In the genomic region with DNA sequence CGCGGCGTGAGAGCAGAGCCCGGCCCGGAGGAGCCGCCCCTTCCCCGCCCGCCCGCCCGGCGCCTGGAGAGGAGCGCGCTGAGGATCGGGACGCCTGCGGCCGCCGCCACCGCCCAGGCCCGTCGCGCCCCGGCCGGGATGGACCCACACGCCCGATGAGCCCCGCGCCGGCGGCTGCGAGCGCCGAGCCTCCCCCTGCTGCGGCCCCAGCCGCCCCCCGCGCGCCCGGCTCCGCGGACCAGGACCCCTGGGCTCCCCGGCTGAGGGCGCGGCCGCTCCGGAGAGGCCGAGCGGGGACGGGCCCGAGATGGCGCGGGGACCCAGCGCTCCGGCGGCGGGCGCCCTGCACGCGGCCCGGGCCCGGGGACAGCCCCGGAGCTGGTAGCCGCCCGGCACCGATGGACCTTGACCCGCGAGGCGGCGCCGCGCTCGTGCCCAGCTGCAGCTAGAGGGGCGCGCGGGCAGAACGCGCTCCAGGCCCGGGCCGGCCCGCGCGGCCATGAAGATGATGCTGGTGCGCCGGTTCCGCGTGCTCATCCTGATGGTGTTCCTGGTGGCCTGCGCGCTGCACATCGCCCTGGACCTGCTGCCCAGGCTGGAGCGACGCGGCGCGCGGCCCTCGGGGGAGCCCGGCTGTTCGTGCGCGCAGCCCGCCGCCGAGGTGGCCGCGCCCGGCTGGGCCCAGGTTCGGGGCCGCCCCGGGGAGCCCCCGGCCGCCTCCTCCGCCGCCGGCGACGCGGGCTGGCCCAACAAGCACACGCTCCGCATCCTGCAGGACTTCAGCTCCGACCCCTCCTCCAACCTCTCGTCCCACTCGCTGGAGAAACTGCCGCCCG, we compare ENCODE assay signal across 8 cellular contexts. TPM values are rescaled to one million over a fixed set of nuclear protein-coding genes. Genes with fewer than 3 reads are reported as not detected.
DNase-seq lines count a peak whose midpoint lies in the region; ATAC-seq, FAIRE-seq and TF ChIP-seq lines count a peak whose summit lies in the region.

No MANE protein-coding gene starts in this region.

- H3K23ac ChIP-seq in H1 (ENCODE audit: insufficient read length) = no peak overlapping the region

- no peak for TF ChIP-seq RAD21 in H1 (IDR thresholded peaks at IDR 0.05 in 1 of 2, conservative IDR thresholded peaks at IDR 0.05 in 1 of 2; ENCODE audit: low read depth in 2 of 2, low read length in 2 of 2)

- no peak for TF ChIP-seq CTCF in H1 (IDR thresholded peaks at IDR 0.05; ENCODE audit: control extremely low read depth in 1 of 3, insufficient read depth in 1 of 3, low read depth in 1 of 3, low read length in 3 of 3)
- no peak for TF ChIP-seq CTCF in D721Med (IDR thresholded peaks at IDR 0.05; ENCODE audit: insufficient read depth, missing control alignments)

- H3K27me3 ChIP-seq in H1 (replicated peaks in 1 of 4; ENCODE audit: control insufficient read depth in 3 of 4, extremely low read depth in 1 of 4, insufficient read depth in 3 of 4, low read length in 3 of 4) (peaks cover 0 to 9% (median 3%) of the 10 kb centered on the region in 4 experiments; a peak in 4 of 7 replicates), muscle layer of duodenum (ENCODE audit: low read depth, low read length) (no peaks in the 10 kb centered on the region)
- peaks cover 6% of the 10 kb centered on the region for H3K27me3 ChIP-seq in CD4-positive, alpha-beta memory T cell (ENCODE audit: insufficient read depth, low read length)

- H3K14ac ChIP-seq in H1 (ENCODE audit: insufficient read length) = no peak overlapping the region

- ATAC-seq in stimulated activated naive CD8-positive, alpha-beta T cell treated with anti-CD3 and anti-CD28 coated beads, Interleukin-15, amount 100 ng/mL, for 72 hours = peak; percentile 16
- no peak for ATAC-seq in stimulated activated naive CD8-positive, alpha-beta T cell treated with anti-CD3 and anti-CD28 coated beads, Interleukin-15, Interleukin-2, amounts not matched to agents 100 U/mL and 50 U/mL, for 24 hours
- no peak for ATAC-seq in activated naive CD8-positive, alpha-beta T cell treated with anti-CD3 and anti-CD28 coated beads, Interleukin-2, amount 50 U/mL, for 24 hours

- H3K27ac ChIP-seq in H1 (ENCODE audit: low read depth, low read length) (no peak overlapping the region), muscle layer of duodenum (ENCODE audit: low read length) (no peak overlapping the region)
- H3K27ac ChIP-seq in CD4-positive, alpha-beta memory T cell (ENCODE audit: low read depth, low read length) = no peak overlapping the region

- peaks cover 40% of the 10 kb centered on the region for H3K27me3 Mint-ChIP-seq in stimulated activated naive CD8-positive, alpha-beta T cell treated with anti-CD3 and anti-CD28 coated beads, Interleukin-15, amount 100 ng/mL, for 72 hours
- peaks cover 31% of the 10 kb centered on the region for H3K27me3 Mint-ChIP-seq in activated naive CD8-positive, alpha-beta T cell treated with anti-CD3 and anti-CD28 coated beads, Interleukin-2, amount 50 U/mL, for 24 hours
- peaks cover 34 to 36% of the 10 kb centered on the region in 2 donors for H3K27me3 Mint-ChIP-seq in CD4-positive, alpha-beta memory T cell

- H2BK120ac ChIP-seq in H1 (replicated peaks; ENCODE audit: low read depth, low read length) = no peak overlapping the region

- H4K8ac ChIP-seq in H1 (ENCODE audit: extremely low read depth, insufficient read depth, low read length) = peak overlapping the region; percentile 94; the same call in 1 of the 2 replicates

- H2BK5ac ChIP-seq in H1 (ENCODE audit: low read depth, low read length) = no peak overlapping the region

- no peak for TF ChIP-seq EP300 in H1 (IDR thresholded peaks at IDR 0.05; ENCODE audit: borderline replicate concordance in 1 of 2, low read depth in 2 of 2, low read length in 2 of 2)

- peak overlapping the region in 3 of 4 experiments; percentile 28 to 39 (median 29); a peak in 4 of 7 replicates for H3K9ac ChIP-seq in H1 (replicated peaks in 1 of 4; ENCODE audit: extremely low read depth in 1 of 4, low read depth in 3 of 4, low read length in 3 of 4)

- no peak overlapping the region for H3K27ac Mint-ChIP-seq in stimulated activated naive CD8-positive, alpha-beta T cell treated with anti-CD3 and anti-CD28 coated beads, Interleukin-15, amount 100 ng/mL, for 72 hours
- H3K27ac Mint-ChIP-seq in activated naive CD8-positive, alpha-beta T cell treated with anti-CD3 and anti-CD28 coated beads, Interleukin-2, amount 50 U/mL, for 24 hours = no peak overlapping the region
- no peak overlapping the region for H3K27ac Mint-ChIP-seq in CD4-positive, alpha-beta memory T cell

- H3K18ac ChIP-seq in H1 (ENCODE audit: extremely low read depth, low read length) = no peak overlapping the region; the same call in none of the 2 replicates

- no peak overlapping the region for H4K5ac ChIP-seq in H1 (ENCODE audit: insufficient read length, low read depth, low read length)

- peaks cover 0 to 44% (median 33%) of the 10 kb centered on the region in 4 experiments; a peak in 6 of 7 replicates for H3K4me1 ChIP-seq in H1 (replicated peaks in 1 of 4; ENCODE audit: control insufficient read depth in 3 of 4, insufficient read depth in 4 of 4, low read length in 3 of 4)
- peaks cover 3 to 48% of the 10 kb centered on the region in 2 donors for H3K4me1 ChIP-seq in muscle layer of duodenum (ENCODE audit: control insufficient read depth in 1 of 2, insufficient read depth in 2 of 2, low read length in 2 of 2)
- H3K4me1 ChIP-seq in CD4-positive, alpha-beta memory T cell (ENCODE audit: insufficient read depth, low read length) = peaks cover 6% of the 10 kb centered on the region

- H3K4me3 ChIP-seq in H1 (ENCODE audit: extremely low read depth in 1 of 4, insufficient read depth in 2 of 4, low read depth in 3 of 4, low read length in 4 of 4) = peak overlapping the region; percentile 47 to 82 (median 62)
- peak overlapping the region; percentile 87 to 88 for H3K4me3 ChIP-seq in muscle layer of duodenum (ENCODE audit: low read depth in 1 of 2, low read length in 2 of 2)
- H3K4me3 ChIP-seq in CD4-positive, alpha-beta memory T cell (ENCODE audit: low read length in 2 of 2) = no peak overlapping the region

- CTCF ChIA-PET in H1 (lab: Charles Lee; ENCODE audit: partially characterized antibody) = interaction anchor here (0.9 to 1.3 kb wide), 3 partner anchors 13 to 74 kb away, joined by 3 read pairs; no protein-coding TSS in a partner anchor
- CTCF ChIA-PET in CD4-positive, alpha-beta memory T cell (lab: Charles Lee; ENCODE audit: partially characterized antibody) = no interaction called here

- peaks cover 4 to 23% of the 10 kb centered on the region in 2 experiments for H4K20me1 ChIP-seq in H1 (replicated peaks in 1 of 2; ENCODE audit: control insufficient read depth in 1 of 2, insufficient read depth in 2 of 2, low read length in 2 of 2)

- H3K9me3 ChIP-seq in H1 (ENCODE audit: insufficient read depth in 2 of 2, low read depth in 1 of 2, low read length in 1 of 2) (no peaks in the 10 kb centered on the region), muscle layer of duodenum (ENCODE audit: control insufficient read depth in 1 of 2, low read length in 2 of 2) (no peaks in the 10 kb centered on the region)
- H3K9me3 ChIP-seq in CD4-positive, alpha-beta memory T cell (ENCODE audit: control insufficient read depth in 1 of 2, low read length in 2 of 2) = no peaks in the 10 kb centered on the region

- H2BK20ac ChIP-seq in H1 (ENCODE audit: low read length) = no peak overlapping the region

- no peak overlapping the region for H3K56ac ChIP-seq in H1 (replicated peaks; ENCODE audit: insufficient read length, low read depth, low read length)

- H2AFZ ChIP-seq in H1 (ENCODE audit: low read length) = no peak overlapping the region

- H3K36me3 Mint-ChIP-seq in activated naive CD8-positive, alpha-beta T cell treated with anti-CD3 and anti-CD28 coated beads, Interleukin-2, amount 50 U/mL, for 24 hours (ENCODE audit: low read depth) = no peaks in the 10 kb centered on the region
- no peaks in the 10 kb centered on the region for H3K36me3 Mint-ChIP-seq in CD4-positive, alpha-beta memory T cell

- H3K4me3 Mint-ChIP-seq in stimulated activated naive CD8-positive, alpha-beta T cell treated with anti-CD3 and anti-CD28 coated beads, Interleukin-15, amount 100 ng/mL, for 72 hours = peak overlapping the region in 1 of 2 donors; percentile 22
- no peak overlapping the region for H3K4me3 Mint-ChIP-seq in activated naive CD8-positive, alpha-beta T cell treated with anti-CD3 and anti-CD28 coated beads, Interleukin-2, amount 50 U/mL, for 24 hours
- no peak overlapping the region for H3K4me3 Mint-ChIP-seq in CD4-positive, alpha-beta memory T cell

- H3K36me3 ChIP-seq in H1 (ENCODE audit: control insufficient read depth in 2 of 4, insufficient read depth in 4 of 4, low read length in 3 of 4) (peaks cover 2 to 17% (median 13%) of the 10 kb centered on the region in 4 experiments; a peak in 6 of 8 replicates), muscle layer of duodenum (ENCODE audit: control insufficient read depth in 1 of 2, insufficient read depth in 2 of 2, low read length in 2 of 2) (peaks cover 23 to 27% of the 10 kb centered on the region in 2 donors)
- H3K36me3 ChIP-seq in CD4-positive, alpha-beta memory T cell (ENCODE audit: insufficient read depth, low read length) = no peaks in the 10 kb centered on the region

- no peak overlapping the region for H2BK15ac ChIP-seq in H1 (ENCODE audit: low read length)

- POLR2A ChIA-PET in H1 (lab: Charles Lee; ENCODE audit: partially characterized antibody) = interaction anchor here (0.5 to 1.5 kb wide), 6 partner anchors 19 to 72 kb away, joined by 3 read pairs; no protein-coding TSS in a partner anchor
- POLR2A ChIA-PET in CD4-positive, alpha-beta memory T cell (lab: Charles Lee; ENCODE audit: partially characterized antibody) = no interaction called here

- peaks cover 0 to 25% of the 10 kb centered on the region in 2 experiments; a peak in 2 of 4 replicates for H3K79me2 ChIP-seq in H1 (ENCODE audit: control insufficient read depth in 1 of 2, insufficient read depth in 2 of 2, low read length in 2 of 2)

- H3K4ac ChIP-seq in H1 (replicated peaks; ENCODE audit: insufficient read length, low read depth, low read length) = no peak overlapping the region

- no peak overlapping the region for H2AK5ac ChIP-seq in H1 (ENCODE audit: low read depth, low read length)

- peak overlapping the region; percentile 84 to 89 for H3K4me2 ChIP-seq in H1 (ENCODE audit: insufficient read depth in 1 of 2, low read depth in 2 of 2, low read length in 2 of 2)

- H3K79me1 ChIP-seq in H1 (ENCODE audit: low read depth, low read length) = peaks cover 7% of the 10 kb centered on the region; the same call in 1 of the 2 replicates

- H3K9me3 Mint-ChIP-seq in stimulated activated naive CD8-positive, alpha-beta T cell treated with anti-CD3 and anti-CD28 coated beads, Interleukin-15, amount 100 ng/mL, for 72 hours = no peaks in the 10 kb centered on the region
- H3K9me3 Mint-ChIP-seq in activated naive CD8-positive, alpha-beta T cell treated with anti-CD3 and anti-CD28 coated beads, Interleukin-2, amount 50 U/mL, for 24 hours = no peaks in the 10 kb centered on the region
- H3K9me3 Mint-ChIP-seq in CD4-positive, alpha-beta memory T cell = no peaks in the 10 kb centered on the region

- peaks cover 17% of the 10 kb centered on the region for H3K23me2 ChIP-seq in H1 (ENCODE audit: low read depth, low read length)

- intact Hi-C loops in CD4-positive, alpha-beta memory T cell (cut with micrococcal nuclease) = no loop called here

- peaks cover 5% of the 10 kb centered on the region for H3K4me1 Mint-ChIP-seq in stimulated activated naive CD8-positive, alpha-beta T cell treated with anti-CD3 and anti-CD28 coated beads, Interleukin-15, amount 100 ng/mL, for 72 hours
- peaks cover 3% of the 10 kb centered on the region for H3K4me1 Mint-ChIP-seq in activated naive CD8-positive, alpha-beta T cell treated with anti-CD3 and anti-CD28 coated beads, Interleukin-2, amount 50 U/mL, for 24 hours
- peaks cover 3 to 5% (median 4%) of the 10 kb centered on the region in 4 donors for H3K4me1 Mint-ChIP-seq in CD4-positive, alpha-beta memory T cell

- no peak for TF ChIP-seq POLR2A in H1 (IDR thresholded peaks at IDR 0.05; ENCODE audit: control extremely low read depth in 1 of 2, low read depth in 2 of 2, low read length in 2 of 2)

- WGBS in H1 (ENCODE audit: extremely low coverage in 1 of 2, insufficient coverage in 1 of 2, insufficient read length in 1 of 2, insufficient replicate concordance in 2 of 2, low coverage in 1 of 2, low lambda C conversion rate in 2 of 2, missing lambda C conversion rate in 1 of 2), 2 experiments = 1% methylated on average over 70 of the region's 124 CpGs; no CpG with 5 or more reads in 1 of the 2 experiments

- H4K91ac ChIP-seq in H1 (replicated peaks; ENCODE audit: insufficient read length, low read length) = peak overlapping the region; percentile 71

- no peak for DNase-seq in stimulated activated naive CD8-positive, alpha-beta T cell treated with anti-CD3 and anti-CD28 coated beads, Interleukin-15, amount 100 ng/mL, for 72 hours
- DNase-seq in stimulated activated naive CD8-positive, alpha-beta T cell treated with anti-CD3 and anti-CD28 coated beads, Interleukin-15, Interleukin-2, amounts not matched to agents 100 U/mL and 50 U/mL, for 24 hours = no peak
- no peak for DNase-seq in H1 (ENCODE audit: low read depth in 1 of 2, low spot score in 2 of 2)
- DNase-seq in D721Med (ENCODE audit: insufficient read length, low spot score) = no peak
- no peak for DNase-seq in activated naive CD8-positive, alpha-beta T cell treated with anti-CD3 and anti-CD28 coated beads, Interleukin-2, amount 50 U/mL, for 24 hours
- DNase-seq in CD4-positive, alpha-beta memory T cell = no peak
- DNase-seq in activated effector memory CD4-positive, alpha-beta T cell treated with Interleukin-2 at 50 U/mL for 16 hours = no peak

- H2BK12ac ChIP-seq in H1 (ENCODE audit: low read depth, low read length) = no peak overlapping the region

- FAIRE-seq in H1 (lab: Jason Lieb, UNC) = no peak
- FAIRE-seq in D721Med (lab: Jason Lieb, UNC) = no peak

RNA-seq across cellular contexts. Expression of gene FAM20C, which starts 0.5 kb away (rescaled TPM):
- total RNA-seq in H1 (2021; fragmentation: NEBNext Ultra II Directional; extraction: Animal tissue kit (Norgen Biotek cat#: 25700)) = 34.7 and 34.8 TPM in 2 replicates
- polyA plus RNA-seq in H1 (2011; rRNA removed) = 9.5 and 13.9 TPM in 2 replicates
- 10.7 TPM for polyA plus RNA-seq in H1 (2011; cell fraction: cytosol; rRNA removed)
- polyA plus RNA-seq in H1 (2011; cell fraction: nucleus; rRNA removed) = 21.4 TPM
- 18.4 to 23.9 TPM (median 19.5 TPM) in 4 replicates for polyA plus RNA-seq in H1 (2012, experiment 1 of 2)
- polyA plus RNA-seq in H1 (2012, experiment 2 of 2) = 17.9 TPM
- 21.3 TPM for polyA plus RNA-seq in H1 (2013, experiment 1 of 2)
- polyA plus RNA-seq in H1 (2013, experiment 2 of 2) = 21.1 TPM
- polyA minus RNA-seq in H1 (2011; rRNA and poly(A)+ RNA removed) = 8.9 and 10.4 TPM in 2 replicates
- polyA minus RNA-seq in H1 (2011; cell fraction: cytosol; rRNA and poly(A)+ RNA removed) = 17.1 TPM
- polyA minus RNA-seq in H1 (2011; cell fraction: nucleus; rRNA and poly(A)+ RNA removed) = 21.8 TPM
- total RNA-seq in CD4-positive, alpha-beta memory T cell = 1 to 10 TPM; 4.7 to 7.8 TPM
- polyA plus RNA-seq in CD4-positive, alpha-beta memory T cell = not detected

Comparison
In these comparisons a context has a peak if more than half of its experiments do, and no peak if none do; other contexts are left out.
1. H3K4me3 ChIP-seq: peak in H1 (4 of 4) and muscle layer of duodenum (2 of 2); none in CD4-positive, alpha-beta memory T cell (0 of 2).